Comparison of ENCODE assay signal across 8 cellular contexts in genomic region chr4:73257242-73257994, GRCh38. TPM values are rescaled to one million over a fixed set of nuclear protein-coding genes. Genes with fewer than 3 reads are reported as not detected.
DNase-seq lines count a peak whose midpoint lies in the region; ATAC-seq and TF ChIP-seq lines count a peak whose summit lies in the region.

No MANE protein-coding gene starts in this region.

- peak; percentile 37 to 60 (median 49) for DNase-seq in CD4-positive, alpha-beta T cell
- DNase-seq in MG63 (peak; percentile 52), SIG-M5 treated with dmso at 0.1 percent for 504 hours (lab: John Stamatoyannopoulos, UW; ENCODE audit: unreplicated experiment) (peak; percentile 81), glomerular visceral epithelial cell (ENCODE audit: extremely low spot score) (peak; percentile 81), omental fat pad (ENCODE audit: low spot score) (peak; percentile 50), thoracic aorta (ENCODE audit: low spot score) (peak; percentile 51)

- peaks cover 28% of the 10 kb centered on the region for H3K36me3 ChIP-seq in MG63
- H3K36me3 ChIP-seq in thoracic aorta, result no peaks in the 10 kb centered on the region

- peak overlapping the region; percentile 96 for H3K27ac ChIP-seq in CD4-positive, alpha-beta T cell (ENCODE audit: low read depth, low read length)
- H3K27ac ChIP-seq in thoracic aorta, result peak overlapping the region; percentile 89 to 98

- H3K4me3 ChIP-seq in MG63 (peak overlapping the region; percentile 83), thoracic aorta (peak overlapping the region; percentile 79)

- intact Hi-C loops in CD4-positive, alpha-beta T cell (cut with DNase I, micrococcal nuclease), result loop anchor here (1.0 to 5.0 kb wide), 5 partner anchors 35 to 900 kb away; partner anchors contain the start of gene MTHFD2L (in 1 of the 2)

- POLR2A ChIA-PET in CD4-positive, alpha-beta T cell (lab: Charles Lee), result interaction anchor here (0.6 to 5.1 kb wide), 7 partner anchors 35 to 190 kb away, joined by 3 to 63 read pairs (median 4); partner anchors contain the start of gene COX18

- no peaks in the 10 kb centered on the region for H3K27me3 ChIP-seq in CD4-positive, alpha-beta T cell (ENCODE audit: control insufficient read depth, insufficient read depth, low read length)
- no peaks in the 10 kb centered on the region for H3K27me3 ChIP-seq in MG63
- H3K27me3 ChIP-seq in thoracic aorta (replicated peaks; ENCODE audit: insufficient read depth), result no peaks in the 10 kb centered on the region

- H3K9me3 Mint-ChIP-seq in CD4-positive, alpha-beta T cell, result no peaks in the 10 kb centered on the region
- H3K9me3 Mint-ChIP-seq in activated naive CD4-positive, alpha-beta T cell treated with anti-CD3 and anti-CD28 coated beads, Interleukin-2, amount 50 U/mL, for 24 hours, result no peaks in the 10 kb centered on the region

- no peaks in the 10 kb centered on the region for H3K9me3 ChIP-seq in CD4-positive, alpha-beta T cell (ENCODE audit: control insufficient read depth, low read length)
- H3K9me3 ChIP-seq in MG63 (no peaks in the 10 kb centered on the region), thoracic aorta (no peaks in the 10 kb centered on the region)

- H3K27me3 Mint-ChIP-seq in CD4-positive, alpha-beta T cell, result no peaks in the 10 kb centered on the region
- no peaks in the 10 kb centered on the region for H3K27me3 Mint-ChIP-seq in activated naive CD4-positive, alpha-beta T cell treated with anti-CD3 and anti-CD28 coated beads, Interleukin-2, amount 50 U/mL, for 24 hours

- H3K4me1 Mint-ChIP-seq in CD4-positive, alpha-beta T cell (ENCODE audit: low read depth), result peaks cover 83% of the 10 kb centered on the region
- peaks cover 74% of the 10 kb centered on the region for H3K4me1 Mint-ChIP-seq in activated naive CD4-positive, alpha-beta T cell treated with anti-CD3 and anti-CD28 coated beads, Interleukin-2, amount 50 U/mL, for 24 hours

- H3K27ac Mint-ChIP-seq in CD4-positive, alpha-beta T cell, result peak overlapping the region; percentile 99
- H3K27ac Mint-ChIP-seq in activated naive CD4-positive, alpha-beta T cell treated with anti-CD3 and anti-CD28 coated beads, Interleukin-2, amount 50 U/mL, for 24 hours, result peak overlapping the region; percentile 97

- H3K4me3 Mint-ChIP-seq in CD4-positive, alpha-beta T cell, result peak overlapping the region; percentile 100
- H3K4me3 Mint-ChIP-seq in activated naive CD4-positive, alpha-beta T cell treated with anti-CD3 and anti-CD28 coated beads, Interleukin-2, amount 50 U/mL, for 24 hours, result peak overlapping the region; percentile 97

- peak; percentile 37 for ATAC-seq in CD4-positive, alpha-beta T cell (ENCODE audit: poor library complexity)
- ATAC-seq in GM21576 (IDR thresholded peaks at IDR 0.05; ENCODE audit: unreplicated experiment) (peak; percentile 30), omental fat pad (ENCODE audit: low FRiP score) (peak; percentile 21), thoracic aorta (ENCODE audit: insufficient number of reproducible peaks, low FRiP score, low read depth) (peak; percentile 65)

- H3K4me1 ChIP-seq in thoracic aorta (ENCODE audit: control insufficient read depth in 1 of 2, low read depth in 2 of 2), result peaks cover 28 to 58% of the 10 kb centered on the region in 2 donors

- peaks cover 55% of the 10 kb centered on the region for H3K36me3 Mint-ChIP-seq in CD4-positive, alpha-beta T cell (ENCODE audit: low read depth)
- peaks cover 11% of the 10 kb centered on the region for H3K36me3 Mint-ChIP-seq in activated naive CD4-positive, alpha-beta T cell treated with anti-CD3 and anti-CD28 coated beads, Interleukin-2, amount 50 U/mL, for 24 hours

- peak; percentile 73 for TF ChIP-seq CTCF in CD4-positive, alpha-beta T cell (IDR thresholded peaks at IDR 0.05)
- TF ChIP-seq CTCF in omental fat pad (IDR thresholded peaks at IDR 0.05) (peak in 1 of 3 donors; percentile 43), thoracic aorta (IDR thresholded peaks at IDR 0.05) (peak; percentile 66)

- CTCF ChIA-PET in CD4-positive, alpha-beta T cell (lab: Charles Lee), result interaction anchor here (0.6 to 3.3 kb wide), 15 partner anchors 13 to 194 kb away, joined by 3 to 17 read pairs (median 4); no protein-coding TSS in a partner anchor

RNA-seq across cellular contexts. Expression of gene ANKRD17, which starts 1.2 kb away (rescaled TPM):
- total RNA-seq in CD4-positive, alpha-beta T cell, result 10 to 100 TPM; 31.9 to 34.1 TPM
- total RNA-seq in MG63 (2014; rRNA removed; shearing (Covaris generic); ENCODE audit: low replicate concordance), result 18.8 and 21.2 TPM in 2 replicates
- total RNA-seq in omental fat pad, result 10 to 100 TPM; 56.2 to 80.2 (median 60.2) TPM
- 10 to 100 TPM; 49.3 to 58.8 TPM for total RNA-seq in thoracic aorta

Comparison
In these comparisons a context has a peak if more than half of its experiments do, and no peak if none do; other contexts are left out.
1. Peak in every context shown above with its lines: DNase-seq, ATAC-seq, H3K4me3 ChIP-seq and H3K27ac ChIP-seq.